5 cellular contexts compared by ENCODE assay signal in the genomic region with DNA sequence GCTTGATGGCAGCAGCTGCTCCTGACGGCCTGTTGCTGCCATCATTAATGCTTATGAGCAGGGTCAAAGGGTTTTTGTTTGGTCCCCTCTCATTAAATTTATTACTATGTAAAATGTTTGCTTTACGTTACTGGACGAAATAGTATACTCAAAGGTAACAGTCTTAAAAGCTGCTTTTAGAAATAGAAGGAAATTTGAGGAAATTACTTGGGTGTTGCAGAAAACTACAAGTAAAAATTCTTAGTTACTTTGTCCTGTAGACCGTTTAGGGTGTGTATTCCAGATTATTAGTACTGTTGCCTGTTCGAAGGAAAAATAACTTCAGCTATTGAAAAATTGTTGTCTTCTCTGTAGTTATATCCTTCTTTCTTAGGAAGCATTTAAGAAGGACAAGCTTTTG.
"Had no signal": no experiment of that assay in that cellular context is flagged by ENCODE, and none has a peak within 500 bp of the region (broad histone marks: within the 10 kb centered on the region; RNA-seq: fewer than 3 reads in every experiment).

No MANE protein-coding gene starts in this region.

- DNase-seq: H9, HCEC 1CT had no signal

- H3K4me3 Mint-ChIP-seq: GM23338, H9, IgD-negative memory B cell had no signal

- H3K4me2 ChIP-seq: GM23338 had no signal

- H3K27ac Mint-ChIP-seq: GM23338, H9, IgD-negative memory B cell had no signal

- H3K27me3 Mint-ChIP-seq: IgD-negative memory B cell had no signal

- H3K4me3 ChIP-seq: GM23338 had no signal

- H3K27ac ChIP-seq: HL-60 had no signal

- H3K4me1 Mint-ChIP-seq: GM23338, H9, IgD-negative memory B cell had no signal

- H3K9me3 Mint-ChIP-seq: GM23338, H9 had no signal

- H2AFZ ChIP-seq: GM23338 had no signal
